ENCODE assay signal across 13 cellular contexts in the genomic region with DNA sequence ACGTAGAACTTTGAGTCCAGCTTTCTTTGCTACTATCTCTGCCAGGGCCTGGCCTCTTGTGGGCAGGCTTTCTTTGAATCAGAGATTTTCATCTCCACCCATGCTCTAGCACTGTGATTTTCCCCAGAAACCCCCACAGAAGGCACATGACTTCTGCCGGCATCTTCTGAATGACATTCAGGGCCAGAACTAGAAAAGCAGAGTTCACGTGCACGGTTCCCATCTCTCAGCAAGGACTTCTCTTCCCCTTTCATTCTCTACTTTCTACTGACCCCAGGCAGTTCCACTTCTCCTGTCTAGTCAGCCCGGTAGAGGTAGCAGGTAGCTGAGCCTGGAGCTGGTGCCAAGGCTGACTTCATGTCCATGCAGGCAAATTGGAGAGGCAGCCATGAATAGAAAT. TPM values are rescaled to one million over a fixed set of nuclear protein-coding genes. Genes with fewer than 3 reads are reported as not detected.
A peak's percentile ranks its signal among the peaks of the same experiment; 100 is the strongest.
DNase-seq lines count a peak whose midpoint lies in the region; ATAC-seq and TF ChIP-seq lines count a peak whose summit lies in the region.
"Had no signal": no experiment of that assay in that cellular context is flagged by ENCODE, and none has a peak within 500 bp of the region (broad histone marks: within the 10 kb centered on the region; RNA-seq: fewer than 3 reads in every experiment).

No MANE protein-coding gene starts in this region.

- H3K27me3 ChIP-seq in foreskin keratinocyte: no peaks in the 10 kb centered on the region
- H3K27me3 ChIP-seq: BLaER1 treated with 17β-estradiol and CSF1 and Interleukin-3, amounts not matched to agents 10 nM and 100 nM; gastrocnemius medialis; suprapubic skin had no signal

- H3K27me3 Mint-ChIP-seq in T-helper 2 cell treated with Interferon-gamma antibody and Interleukin-4, amounts not matched to agents 5 μg/mL and 100 μg/mL, for 36 hours (ENCODE audit: low read depth): no peaks in the 10 kb centered on the region
- no peaks in the 10 kb centered on the region for H3K27me3 Mint-ChIP-seq in stimulated activated naive CD8-positive, alpha-beta T cell treated with anti-CD3 and anti-CD28 coated beads, Interleukin-15, amount 100 ng/mL, for 72 hours

- TF ChIP-seq CTCF in foreskin keratinocyte (conservative IDR thresholded peaks at IDR 0.05): no peak

- H3K27ac Mint-ChIP-seq in T-helper 2 cell treated with Interferon-gamma antibody and Interleukin-4, amounts not matched to agents 5 μg/mL and 100 μg/mL, for 36 hours: peak overlapping the region; percentile 12
- H3K27ac Mint-ChIP-seq in stimulated activated naive CD8-positive, alpha-beta T cell treated with anti-CD3 and anti-CD28 coated beads, Interleukin-15, amount 100 ng/mL, for 72 hours: peak overlapping the region in 1 of 2 donors; percentile 6

- peak; percentile 41 for DNase-seq in stimulated activated CD4-positive, alpha-beta T cell treated with anti-CD3 and anti-CD28 coated beads, Interleukin-15, amount 100 ng/mL, for 24 hours
- DNase-seq in stimulated activated CD4-positive, alpha-beta T cell treated with anti-CD3 and anti-CD28 coated beads, Interleukin-4, amount 100 ng/mL, for 1 hour: no peak
- peak; percentile 64 for DNase-seq in T-helper 2 cell treated with Interferon-gamma antibody and Interleukin-4, amounts not matched to agents 5 μg/mL and 100 μg/mL, for 36 hours (ENCODE audit: low spot score)
- no peak for DNase-seq in stimulated activated naive CD8-positive, alpha-beta T cell treated with anti-CD3 and anti-CD28 coated beads, Interleukin-15, amount 100 ng/mL, for 72 hours
- DNase-seq in NCI-H1436 (lab: John Stamatoyannopoulos, UW) (no peak), foreskin keratinocyte (no peak)
- DNase-seq: gastrocnemius medialis; stimulated activated CD4-positive, alpha-beta T cell treated with anti-CD3 and anti-CD28 coated beads, Interleukin-12 subunit alpha, Interleukin-12 subunit beta, amount 100 ng/mL, for 4 hours had no signal

- H3K4me3 Mint-ChIP-seq in T-helper 2 cell treated with Interferon-gamma antibody and Interleukin-4, amounts not matched to agents 5 μg/mL and 100 μg/mL, for 36 hours: peak overlapping the region; percentile 14
- peak overlapping the region in 1 of 2 donors; percentile 40 for H3K4me3 Mint-ChIP-seq in stimulated activated naive CD8-positive, alpha-beta T cell treated with anti-CD3 and anti-CD28 coated beads, Interleukin-15, amount 100 ng/mL, for 72 hours

- H3K36me3 Mint-ChIP-seq in T-helper 2 cell treated with Interferon-gamma antibody and Interleukin-4, amounts not matched to agents 5 μg/mL and 100 μg/mL, for 36 hours (ENCODE audit: low read depth): peaks cover 35% of the 10 kb centered on the region

- ATAC-seq in HG02642 (IDR thresholded peaks at IDR 0.05; ENCODE audit: poor library complexity, unreplicated experiment): peak; percentile 57
- ATAC-seq in stimulated activated naive CD8-positive, alpha-beta T cell treated with anti-CD3 and anti-CD28 coated beads, Interleukin-15, amount 100 ng/mL, for 72 hours: peak; percentile 67
- ATAC-seq in GM19467 (IDR thresholded peaks at IDR 0.05; ENCODE audit: unreplicated experiment): no peak
- ATAC-seq in foreskin keratinocyte: no peak

- H3K4me1 Mint-ChIP-seq in T-helper 2 cell treated with Interferon-gamma antibody and Interleukin-4, amounts not matched to agents 5 μg/mL and 100 μg/mL, for 36 hours (ENCODE audit: low read depth): peaks cover 24% of the 10 kb centered on the region
- peaks cover 34% of the 10 kb centered on the region for H3K4me1 Mint-ChIP-seq in stimulated activated naive CD8-positive, alpha-beta T cell treated with anti-CD3 and anti-CD28 coated beads, Interleukin-15, amount 100 ng/mL, for 72 hours

- H3K4me1 ChIP-seq in foreskin keratinocyte: no peaks in the 10 kb centered on the region

- H3K9me3 Mint-ChIP-seq in T-helper 2 cell treated with Interferon-gamma antibody and Interleukin-4, amounts not matched to agents 5 μg/mL and 100 μg/mL, for 36 hours: no peaks in the 10 kb centered on the region
- no peaks in the 10 kb centered on the region for H3K9me3 Mint-ChIP-seq in stimulated activated naive CD8-positive, alpha-beta T cell treated with anti-CD3 and anti-CD28 coated beads, Interleukin-15, amount 100 ng/mL, for 72 hours

- no peak overlapping the region for H3K27ac ChIP-seq in foreskin keratinocyte
- H3K27ac ChIP-seq: RWPE1, suprapubic skin had no signal

RNA-seq across cellular contexts. Expression of a gene that starts 26.9 kb away (rescaled TPM):
- total RNA-seq in foreskin keratinocyte: not detected in 2 replicates
- not detected in 2 replicates for polyA plus RNA-seq in foreskin keratinocyte

RNA-seq across cellular contexts. Expression of a gene that starts 29.3 kb away (rescaled TPM):
- total RNA-seq in foreskin keratinocyte: 0.03 and 0.11 TPM in 2 replicates
- polyA plus RNA-seq in foreskin keratinocyte: 0.07 and 0.11 TPM in 2 replicates

Comparison
In these comparisons a context has a peak if more than half of its experiments do, and no peak if none do; other contexts are left out.
1. DNase-seq: peak in stimulated activated CD4-positive, alpha-beta T cell treated with anti-CD3 and anti-CD28 coated beads, Interleukin-15, amount 100 ng/mL, for 24 hours (single experiment) and T-helper 2 cell treated with Interferon-gamma antibody and Interleukin-4, amounts not matched to agents 5 μg/mL and 100 μg/mL, for 36 hours (single experiment); none in stimulated activated CD4-positive, alpha-beta T cell treated with anti-CD3 and anti-CD28 coated beads, Interleukin-4, amount 100 ng/mL, for 1 hour (single experiment), stimulated activated naive CD8-positive, alpha-beta T cell treated with anti-CD3 and anti-CD28 coated beads, Interleukin-15, amount 100 ng/mL, for 72 hours (0 of 2), NCI-H1436 (single experiment) and foreskin keratinocyte (0 of 2).
2. ATAC-seq: peak in HG02642 (single experiment) and stimulated activated naive CD8-positive, alpha-beta T cell treated with anti-CD3 and anti-CD28 coated beads, Interleukin-15, amount 100 ng/mL, for 72 hours (single experiment); none in GM19467 (single experiment) and foreskin keratinocyte (single experiment).